1 cellular context compared by ENCODE assay signal in genomic region chr1:18716785-18717678, GRCh38.
TF ChIP-seq lines count a peak whose summit lies in the region.

No MANE protein-coding gene starts in this region.

TF ChIP-seq in GM23338, 12 proteins besides CTCF, POLR2A, EP300 and RAD21 (continued from another document):
- TF ChIP-seq EZH2phosphoT487 (IDR thresholded peaks at IDR 0.05; ENCODE audit: unreplicated experiment) (no peak), CREB1 (CRISPR knock-in tag; IDR thresholded peaks at IDR 0.05; ENCODE audit: low read depth) (no peak), ZNF331 (CRISPR knock-in tag; IDR thresholded peaks at IDR 0.05; ENCODE audit: low read depth) (no peak)
